ENCODE assay signal across 8 cellular contexts in genomic region chr2:61534926-61535325, GRCh38. TPM values are rescaled to one million over a fixed set of nuclear protein-coding genes. Genes with fewer than 3 reads are reported as not detected.
DNase-seq lines count a peak whose midpoint lies in the region; ATAC-seq, FAIRE-seq and TF ChIP-seq lines count a peak whose summit lies in the region.

No MANE protein-coding gene starts in this region.

- H3K9me3 ChIP-seq in GM12878 (replicated peaks; ENCODE audit: control insufficient read depth, insufficient read depth, low read length) (no peaks in the 10 kb centered on the region; the same call in 2 of the 3 replicates), muscle layer of colon (ENCODE audit: low read length) (no peaks in the 10 kb centered on the region)

- peak overlapping the region; percentile 87 for H3K4me2 ChIP-seq in GM12878 (ENCODE audit: control insufficient read depth, insufficient read depth)

- H2AFZ ChIP-seq in GM12878 (ENCODE audit: control insufficient read depth, low read depth, low read length): no peak overlapping the region

- no TSS peak for BruUV-seq in GM12878 (replicated peaks; lab: Mats Ljungman, UMichigan)

- CTCF ChIA-PET in AG04449 (lab: Yijun Ruan, JAX): interaction anchor here (1.5 kb wide), 1 partner anchor 13 kb away, joined by 4 read pairs; no protein-coding TSS in a partner anchor
- CTCF ChIA-PET in GM12878 (lab: Yijun Ruan, JAX): interaction anchor here (0.9 to 2.4 kb wide), 10 partner anchors 9 to 124 kb away, joined by 3 to 14 read pairs (median 4); no protein-coding TSS in a partner anchor

- no peak for TF ChIP-seq EP300 in GM12878 (IDR thresholded peaks at IDR 0.05; ENCODE audit: borderline replicate concordance in 1 of 2, control insufficient read depth in 1 of 2, low read depth in 2 of 2, low read length in 2 of 2)

- peaks cover 0 to under 1% of the 10 kb centered on the region in 2 experiments; a peak in 1 of 4 replicates for H3K36me3 ChIP-seq in GM12878 (ENCODE audit: control insufficient read depth in 2 of 2, insufficient read depth in 2 of 2, low read length in 1 of 2)
- H3K36me3 ChIP-seq in muscle layer of colon (ENCODE audit: insufficient read depth, low read length): no peaks in the 10 kb centered on the region

- no peaks in the 10 kb centered on the region for H3K27me3 ChIP-seq in GM12878 (replicated peaks in 1 of 2; ENCODE audit: control insufficient read depth in 2 of 2, insufficient read depth in 2 of 2, low read length in 1 of 2)
- no peaks in the 10 kb centered on the region for H3K27me3 ChIP-seq in muscle layer of colon (ENCODE audit: control insufficient read depth in 1 of 2, insufficient read depth in 2 of 2, low read length in 2 of 2)

- no peak for TF ChIP-seq POLR2A in GM12878 (IDR thresholded peaks at IDR 0.05; ENCODE audit: low read depth, low read length)

- peak overlapping the region; percentile 89 for H3K4me3 ChIP-seq in AG04449 (ENCODE audit: low read depth, low read length)
- H3K4me3 ChIP-seq in HFF-Myc (replicated peaks; ENCODE audit: low read depth, low read length): peak overlapping the region; percentile 86
- H3K4me3 ChIP-seq in GM12878: peak overlapping the region; percentile 84
- H3K4me3 ChIP-seq in muscle layer of colon (ENCODE audit: low read depth in 1 of 2, low read length in 2 of 2): peak overlapping the region in 1 of 2 donors; percentile 88

- no peak for TF ChIP-seq RAD21 in GM12878 (IDR thresholded peaks at IDR 0.05; ENCODE audit: insufficient read depth, low read depth, low read length)

- WGBS in GM12878 (ENCODE audit: insufficient coverage, insufficient replicate concordance, low lambda C conversion rate, missing lambda C conversion rate): 13% methylated on average over 2 of the region's 2 CpGs

- SMC1A ChIA-PET in GM12878 (lab: Charles Lee; ENCODE audit: uncharacterized antibody, unreplicated experiment): interaction anchor here (0.6 to 2.8 kb wide), 32 partner anchors 8 to 272 kb away, joined by 3 to 11 read pairs (median 3); no protein-coding TSS in a partner anchor

- POLR2A ChIA-PET in AG04449 (lab: Yijun Ruan, JAX): no interaction called here
- POLR2A ChIA-PET in GM12878 (lab: Charles Lee): interaction anchor here (0.6 to 1.7 kb wide), 5 partner anchors 11 to 108 kb away, joined by 3 to 9 read pairs (median 4); no protein-coding TSS in a partner anchor

- H4K20me1 ChIP-seq in GM12878 (ENCODE audit: control insufficient read depth, insufficient read depth): peaks cover 4% of the 10 kb centered on the region; the same call in 1 of the 2 replicates

- in situ Hi-C loops in GM12878 (cut with MboI): no loop called here

- ATAC-seq in GM12878 (no peak), HG02884 (IDR thresholded peaks at IDR 0.05; ENCODE audit: unreplicated experiment) (no peak), GM18511 (IDR thresholded peaks at IDR 0.05; ENCODE audit: unreplicated experiment) (no peak), GM18870 (IDR thresholded peaks at IDR 0.05; ENCODE audit: unreplicated experiment) (no peak), GM19452 (IDR thresholded peaks at IDR 0.05; ENCODE audit: unreplicated experiment) (no peak)

- H3K27ac ChIP-seq in GM12878 (ENCODE audit: control insufficient read depth, insufficient read depth): no peak overlapping the region
- peak overlapping the region; percentile 15 for H3K27ac ChIP-seq in muscle layer of colon (ENCODE audit: low read depth, low read length)

- H3K4me1 ChIP-seq in GM12878 (ENCODE audit: control insufficient read depth, insufficient read depth, low read length) (peaks cover 6% of the 10 kb centered on the region), muscle layer of colon (ENCODE audit: insufficient read depth, low read length) (peaks cover 42% of the 10 kb centered on the region)

- RAD21 ChIA-PET in GM12878 (lab: Charles Lee; ENCODE audit: unreplicated experiment): interaction anchor here (0.7 to 2.0 kb wide), 9 partner anchors 40 to 125 kb away, joined by 3 to 11 read pairs (median 4); no protein-coding TSS in a partner anchor

- DNase-seq in AG04449 (ENCODE audit: low read depth, low spot score) (no peak), HFF-Myc (ENCODE audit: extremely low read depth, low read depth) (no peak), GM12878 (ENCODE audit: low read depth, low spot score) (no peak)

- intact Hi-C loops in GM12878 (cut with micrococcal nuclease; ENCODE audit: unreplicated experiment): loop anchor here (5.0 to 10.0 kb wide), 3 partner anchors 52 to 230 kb away; no protein-coding TSS in a partner anchor

- TF ChIP-seq CTCF in AG04449 (IDR thresholded peaks at IDR 0.05; ENCODE audit: insufficient read depth, low read length, missing control alignments) (no peak), HFF-Myc (IDR thresholded peaks at IDR 0.05; ENCODE audit: low read depth, low read length, missing control alignments) (no peak), GM12878 (IDR thresholded peaks at IDR 0.05 in 2 of 3, conservative IDR thresholded peaks at IDR 0.05 in 1 of 3; ENCODE audit: control insufficient read depth in 2 of 3, extremely low read depth in 1 of 3, insufficient read depth in 1 of 3, low read depth in 3 of 3, low read length in 3 of 3) (no peak)

- peak overlapping the region; percentile 98 for H3K9ac ChIP-seq in GM12878 (ENCODE audit: control insufficient read depth, insufficient read depth, low read length)
- H3K9ac ChIP-seq in muscle layer of colon (ENCODE audit: low read length): peak overlapping the region; percentile 57

- no peak for FAIRE-seq in GM12878 (lab: Jason Lieb, UNC)

- peaks cover 84% of the 10 kb centered on the region for H3K79me2 ChIP-seq in GM12878 (ENCODE audit: control insufficient read depth, insufficient read depth, low read length)

TF ChIP-seq in GM12878, 131 proteins besides CTCF, POLR2A, EP300 and RAD21 (continues in another document):
- TF ChIP-seq PBX3 (IDR thresholded peaks at IDR 0.05; ENCODE audit: insufficient replicate concordance, low read depth, low read length) (no peak), MLLT1 (IDR thresholded peaks at IDR 0.05) (no peak), NRF1 (conservative IDR thresholded peaks at IDR 0.05; ENCODE audit: low read depth, low read length) (no peak), JUNB (IDR thresholded peaks at IDR 0.05) (no peak), ATF3 (IDR thresholded peaks at IDR 0.05; ENCODE audit: borderline replicate concordance, extremely low read depth, low read depth, low read length) (no peak)

RNA-seq across cellular contexts. Expression of gene XPO1, which starts 3.2 kb away (rescaled TPM):
- 962 and 978 TPM in 2 replicates for total RNA-seq in GM12878 (2013; cell fraction: nucleolus; rRNA removed)
- total RNA-seq in GM12878 (2014; rRNA removed) (189 and 249 TPM in 2 replicates), GM12878 (2014; rRNA removed; fragmentation: Illumina TruSeq; extraction: Trizol) (210 and 216 TPM in 2 replicates), GM12878 (2021) (149 and 159 TPM in 2 replicates)
- 100 TPM for polyA plus RNA-seq in GM12878 (2011; ENCODE audit: low read depth)
- polyA plus RNA-seq in GM12878 (2011; rRNA removed) (203 and 303 TPM in 2 replicates), GM12878 (2014; fragmentation: Illumina TruSeq; extraction: Trizol) (193 and 229 TPM in 2 replicates), GM12878 (2014; fragmentation: Nextera tagmentation; extraction: Ambion mirVana) (10 to 100 TPM; 57.3 to 62.8 TPM), GM12878 (2014; rRNA removed) (128 and 146 TPM in 2 replicates), GM12878 (2016; fragmentation: Nextera tagmentation; extraction: Ambion mirVana) (100 to 1,000 TPM; 123 to 140 TPM)
- 72.8 and 78.1 TPM in 2 replicates for polyA plus RNA-seq in GM12878 (2011; cell fraction: cytosol; rRNA removed)
- polyA plus RNA-seq in GM12878 (2011; cell fraction: nucleus; rRNA removed): 190 and 215 TPM in 2 replicates
- 91.8 and 113 TPM in 2 replicates for polyA plus RNA-seq in GM12878 (2012)
- polyA minus RNA-seq in GM12878 (2011; rRNA and poly(A)+ RNA removed): 195 and 290 TPM in 2 replicates
- polyA minus RNA-seq in GM12878 (2011; cell fraction: cytosol; rRNA and poly(A)+ RNA removed): 82.2 and 92.8 TPM in 2 replicates
- polyA minus RNA-seq in GM12878 (2011; cell fraction: nucleus; rRNA and poly(A)+ RNA removed): 97.2 and 165 TPM in 2 replicates
